ENCODE assay signal across 24 cellular contexts in genomic region chr2:82748653-82749052, GRCh38.
"Had no signal": no experiment of that assay in that cellular context is flagged by ENCODE, and none has a peak within 500 bp of the region (broad histone marks: within the 10 kb centered on the region; RNA-seq: fewer than 3 reads in every experiment).

No MANE protein-coding gene starts in this region.

- H3K4me1 ChIP-seq: adrenal gland had no signal

- ATAC-seq: activated CD4-positive, CD25-positive, alpha-beta regulatory T cell treated with anti-CD3 and anti-CD28 coated beads, Interleukin-2, amount 50 U/mL, for 24 hours; activated CD8-positive, alpha-beta T cell treated with anti-CD3 and anti-CD28 coated beads, Interleukin-2, amount 10 ng/mL, durations not matched to agents 7 days and 5 days had no signal

- DNase-seq: activated CD4-positive, alpha-beta T cell treated with anti-CD3 and anti-CD28 coated beads for 48 hours; activated CD4-positive, alpha-beta T cell treated with anti-CD3 and anti-CD28 coated beads, Interleukin-2, amount 50 U/mL, for 4 hours; activated CD8-positive, alpha-beta memory T cell treated with anti-CD3 and anti-CD28 coated beads, Interleukin-2, amount 50 U/mL, for 48 hours; activated CD8-positive, alpha-beta T cell treated with anti-CD3 and anti-CD28 coated beads, Interleukin-2, amount 10 ng/mL, durations not matched to agents 7 days and 5 days; activated naive CD4-positive, alpha-beta T cell treated with anti-CD3 and anti-CD28 coated beads, Interleukin-2, amount 50 U/mL, for 16 hours; activated naive CD8-positive, alpha-beta T cell treated with anti-CD3 and anti-CD28 coated beads, Interleukin-2, amount 10 ng/mL, durations not matched to agents 7 days and 5 days; activated T-cell treated with anti-CD3 and anti-CD28 coated beads, Interleukin-2, amount 50 U/mL, for 1 hour; adrenal gland; anterior cingulate cortex; central memory CD4-positive, alpha-beta T cell; Kasumi-1; KBM-7; MG63; MV-4-11; NCI-H1092 treated with DMSO at 0.1 percent for 48 hours; NCI-H1417 treated with DMSO at 0.1 percent for 48 hours; NCI-H1694; NCI-H2081; NCI-H446; NCI-H524; SHP77 treated with DMSO at 0.1 percent for 48 hours had no signal

- H3K36me3 ChIP-seq: adrenal gland, MG63 had no signal

- H3K9me3 ChIP-seq: adrenal gland had no signal

- H3K4me3 ChIP-seq: adrenal gland, MG63 had no signal

- H3K27me3 ChIP-seq: adrenal gland, MG63 had no signal

- FAIRE-seq: bronchial epithelial cell, RCC 7860 had no signal

- H3K27ac ChIP-seq: adrenal gland had no signal
